In genomic region chr2:112776113-112776512, GRCh38 we compare ENCODE assay signal across 23 cellular contexts. TPM values are rescaled to one million over a fixed set of nuclear protein-coding genes. Genes with fewer than 3 reads are reported as not detected.
"Had no signal": no experiment of that assay in that cellular context is flagged by ENCODE, and none has a peak within 500 bp of the region (broad histone marks: within the 10 kb centered on the region; RNA-seq: fewer than 3 reads in every experiment).

No MANE protein-coding gene starts in this region.

- H3K9me3 ChIP-seq: heart left ventricle, right atrium auricular region had no signal

- H3K4me3 Mint-ChIP-seq: activated B cell treated with CpG ODN at 0.5 μM for 24 hours; brain; dendritic cell treated with granulocyte-macrophage colony-stimulating factor and Interleukin-4, amounts not matched to agents 40 ng/mL and 50 ng/mL, for 4 days; endodermal cell; T-helper 17 cell had no signal

- DNase-seq: activated B cell treated with CpG ODN at 0.5 μM for 24 hours; activated CD8-positive, alpha-beta memory T cell treated with anti-CD3 and anti-CD28 coated beads, Interleukin-2, amount 50 U/mL, for 48 hours; activated naive CD4-positive, alpha-beta T cell treated with anti-CD3 and anti-CD28 coated beads, Interleukin-2, amount 50 U/mL, for 16 hours; amniotic stem cell; cerebellar nuclear complex; endodermal cell; heart left ventricle; mammary epithelial cell; naive thymus-derived CD8-positive, alpha-beta T cell; nucleus accumbens; substantia nigra; T-helper 17 cell; trophoblast cell had no signal

- H3K36me3 ChIP-seq: heart left ventricle, right atrium auricular region had no signal

- H3K27ac ChIP-seq: heart left ventricle, right atrium auricular region, skin epidermis had no signal

- H3K4me3 ChIP-seq: heart left ventricle, right atrium auricular region, skin epidermis had no signal

- ATAC-seq: esophagus mucosa; heart left ventricle; left lobe of liver; naive thymus-derived CD8-positive, alpha-beta T cell; T-helper 17 cell had no signal

- H3K4me1 Mint-ChIP-seq: brain, endodermal cell had no signal

- H3K4me1 ChIP-seq: right atrium auricular region had no signal

- H3K9me3 Mint-ChIP-seq: activated B cell treated with CpG ODN at 0.5 μM for 24 hours; brain; dendritic cell treated with granulocyte-macrophage colony-stimulating factor and Interleukin-4, amounts not matched to agents 40 ng/mL and 50 ng/mL, for 4 days; endodermal cell; naive thymus-derived CD8-positive, alpha-beta T cell had no signal

- H3K27me3 ChIP-seq: heart left ventricle, right atrium auricular region had no signal

- H3K27ac Mint-ChIP-seq: activated B cell treated with CpG ODN at 0.5 μM for 24 hours; dendritic cell treated with granulocyte-macrophage colony-stimulating factor and Interleukin-4, amounts not matched to agents 40 ng/mL and 50 ng/mL, for 4 days; endodermal cell; T-helper 17 cell had no signal

- H3K36me3 Mint-ChIP-seq: brain; naive thymus-derived CD8-positive, alpha-beta T cell had no signal

RNA-seq across cellular contexts. Expression of gene IL1A, which starts 8.2 kb away (rescaled TPM):
- total RNA-seq: left lobe of liver; naive thymus-derived CD8-positive, alpha-beta T cell; posterior vena cava; right atrium auricular region had no signal

RNA-seq across cellular contexts. Expression of gene CKAP2L, which starts 11.7 kb away (rescaled TPM):
- total RNA-seq: naive thymus-derived CD8-positive, alpha-beta T cell had no signal

RNA-seq across cellular contexts. Expression of gene NT5DC4, which starts 55.3 kb away (rescaled TPM):
- total RNA-seq: activated T-helper 2 cell treated with anti-CD3 and anti-CD28 coated beads, Interferon-gamma antibody, Interleukin-2, Interleukin-4, amounts not matched to agents 10 μg/mL and 5 μg/mL and 100 μg/mL, durations not matched to agents 14 hours and 24 hours and 36 hours; endodermal cell; esophagus mucosa; fibroblast of villous mesenchyme; left lobe of liver; mononuclear cell; naive thymus-derived CD8-positive, alpha-beta T cell; posterior vena cava; right atrium auricular region; T-helper 17 cell had no signal
